Comparison of ENCODE assay signal across 8 cellular contexts in genomic region chr18:46946656-46947282, GRCh38. TPM values are rescaled to one million over a fixed set of nuclear protein-coding genes. Genes with fewer than 3 reads are reported as not detected.
A peak's percentile ranks its signal among the peaks of the same experiment; 100 is the strongest.
DNase-seq lines count a peak whose midpoint lies in the region; ATAC-seq and TF ChIP-seq lines count a peak whose summit lies in the region.

No MANE protein-coding gene starts in this region.

- no peaks in the 10 kb centered on the region for H3K9me2 ChIP-seq in GM23338 (ENCODE audit: insufficient read depth)

- H3K36me3 ChIP-seq in GM23338 (ENCODE audit: insufficient read depth): no peaks in the 10 kb centered on the region

- no peaks in the 10 kb centered on the region for H3K27me3 Mint-ChIP-seq in GM23338 (ENCODE audit: insufficient read depth, low read depth, poor library complexity)
- no peaks in the 10 kb centered on the region for H3K27me3 Mint-ChIP-seq in WTC11 (ENCODE audit: low read depth)

- CTCF ChIA-PET in WTC11 (lab: Charles Lee): interaction anchor here (0.6 to 1.1 kb wide), 2 partner anchors 289 to 345 kb away, joined by 3 read pairs; no protein-coding TSS in a partner anchor

- H3K79me2 ChIP-seq in GM23338 (replicated peaks; ENCODE audit: insufficient read depth): no peaks in the 10 kb centered on the region

- ATAC-seq in GM23338 (peak; percentile 99), WTC11 (peak; percentile 99)

- H4K20me1 ChIP-seq in GM23338 (replicated peaks; ENCODE audit: insufficient read depth): no peaks in the 10 kb centered on the region

- H3K36me3 Mint-ChIP-seq in GM23338 (ENCODE audit: low read depth): no peaks in the 10 kb centered on the region; the same call in 2 of the 3 replicates
- H3K36me3 Mint-ChIP-seq in WTC11: no peaks in the 10 kb centered on the region

- H3K27ac Mint-ChIP-seq in GM23338 (no peak overlapping the region), WTC11 (no peak overlapping the region)

- no peaks in the 10 kb centered on the region for H3K27me3 ChIP-seq in GM23338 (ENCODE audit: insufficient read depth)

- TF ChIP-seq CTCF in GM23338 (conservative IDR thresholded peaks at IDR 0.05; ENCODE audit: low read depth in 2 of 2): no peak
- no peak for TF ChIP-seq CTCF in WTC11 (IDR thresholded peaks at IDR 0.05)
- TF ChIP-seq CTCF in coronary artery (IDR thresholded peaks at IDR 0.05): no peak

- H3K4me3 ChIP-seq in GM23338: peak overlapping the region; percentile 68
- H3K4me3 ChIP-seq in coronary artery: peak overlapping the region; percentile 78

- no peaks in the 10 kb centered on the region for H3F3A ChIP-seq in GM23338 (replicated peaks; ENCODE audit: low read depth)

- peak overlapping the region; percentile 87 for H2AFZ ChIP-seq in GM23338

- DNase-seq in ELF-1 (ENCODE audit: low read depth, low spot score) (peak; percentile 94), GM23338 (ENCODE audit: low spot score) (peak; percentile 98), MV-4-11 (lab: John Stamatoyannopoulos, UW) (peak; percentile 57), WTC11 (ENCODE audit: low spot score) (peak; percentile 92), coronary artery (ENCODE audit: low spot score) (peak; percentile 82), left kidney (ENCODE audit: low read depth, low spot score) (peak; percentile 96), NCI-H2171 treated with DMSO at 0.1 percent for 48 hours (lab: John Stamatoyannopoulos, UW) (no peak)
- DNase-seq in stimulated activated CD4-positive, alpha-beta T cell treated with anti-CD3 and anti-CD28 coated beads, Interleukin-15, amount 100 ng/mL, for 24 hours: peak; percentile 79

- no peak overlapping the region for H3K4me3 Mint-ChIP-seq in GM23338
- no peak overlapping the region for H3K4me3 Mint-ChIP-seq in WTC11

- peak overlapping the region; percentile 78 for H3K4me2 ChIP-seq in GM23338

- H3K9me3 Mint-ChIP-seq in GM23338 (no peaks in the 10 kb centered on the region), WTC11 (no peaks in the 10 kb centered on the region)

- H3K27ac ChIP-seq in GM23338 (ENCODE audit: low read depth) (no peak overlapping the region), coronary artery (no peak overlapping the region)

- H3K4me1 ChIP-seq in GM23338 (ENCODE audit: insufficient read depth): 0 out of 2 replicates have a peak, but pooled peaks cover 3% of the 10 kb centered on the region

- POLR2A ChIA-PET in WTC11 (lab: Charles Lee): no interaction called here

- peaks cover 3% of the 10 kb centered on the region; the same call in 2 of the 3 replicates for H3K4me1 Mint-ChIP-seq in GM23338
- H3K4me1 Mint-ChIP-seq in WTC11: peaks cover 3% of the 10 kb centered on the region

TF ChIP-seq in GM23338, 12 proteins besides CTCF, POLR2A, EP300 and RAD21:
- TF ChIP-seq POLR2AphosphoS5 (IDR thresholded peaks at IDR 0.05; ENCODE audit: low read depth) (peak; percentile 57), NANOG (IDR thresholded peaks at IDR 0.05; ENCODE audit: borderline replicate concordance) (no peak), CREB1 (CRISPR knock-in tag; IDR thresholded peaks at IDR 0.05; ENCODE audit: low read depth) (0 out of 2 replicates have a peak, but pooled peaks have one; percentile 35)

TF ChIP-seq in WTC11, 78 proteins besides CTCF, POLR2A, EP300 and RAD21:
- TF ChIP-seq FOXK1 (CRISPR knock-in tag; IDR thresholded peaks at IDR 0.05) (0 out of 2 replicates have a peak, but pooled peaks have one; percentile 39), NFYB (CRISPR knock-in tag; conservative IDR thresholded peaks at IDR 0.05; ENCODE audit: low read depth) (peak; percentile 91), ZNF512 (CRISPR knock-in tag; IDR thresholded peaks at IDR 0.05; ENCODE audit: borderline replicate concordance) (no peak)

RNA-seq across cellular contexts. Expression of gene KATNAL2, which starts 29.4 kb away (rescaled TPM):
- total RNA-seq in GM23338 (2014; rRNA removed; shearing (Covaris generic)): 7.7 and 11.8 TPM in 2 replicates
- polyA plus RNA-seq in GM23338 (2016; fragmentation: Nextera tagmentation; extraction: Ambion mirVana): 9.9 and 11.8 TPM in 2 replicates
- 9.9 to 12.1 TPM (median 11.7 TPM) in 3 replicates for total RNA-seq in WTC11 (2021)

RNA-seq across cellular contexts. Expression of gene PIAS2, which starts 29.5 kb away (rescaled TPM):
- 54.1 and 54.2 TPM in 2 replicates for total RNA-seq in GM23338 (2014; rRNA removed; shearing (Covaris generic))
- 27.5 and 30.3 TPM in 2 replicates for polyA plus RNA-seq in GM23338 (2016; fragmentation: Nextera tagmentation; extraction: Ambion mirVana)
- total RNA-seq in WTC11 (2021): 50.7 to 60.6 TPM (median 57.8 TPM) in 3 replicates
